25 cellular contexts compared by ENCODE assay signal in genomic region chr4:41992967-41993857, GRCh38. TPM values are rescaled to one million over a fixed set of nuclear protein-coding genes. Genes with fewer than 3 reads are reported as not detected.
DNase-seq lines count a peak whose midpoint lies in the region; ATAC-seq, FAIRE-seq and TF ChIP-seq lines count a peak whose summit lies in the region.
"Had no signal": no experiment of that assay in that cellular context is flagged by ENCODE, and none has a peak within 500 bp of the region (broad histone marks: within the 10 kb centered on the region; RNA-seq: fewer than 3 reads in every experiment).

No MANE protein-coding gene starts in this region.

- H3K27ac ChIP-seq in ACC112 (ENCODE audit: low read depth, low read length) (no peak overlapping the region), HL-60 (replicated peaks) (peak overlapping the region; percentile 32), SU-DHL-6 (ENCODE audit: low read depth, low read length) (no peak overlapping the region), keratinocyte (ENCODE audit: control insufficient read depth, insufficient read depth, low read length) (no peak overlapping the region)
- H3K27ac ChIP-seq: gastrocnemius medialis, thyroid gland had no signal

- H3K9me1 ChIP-seq in keratinocyte (ENCODE audit: control insufficient read depth, extremely low read depth, insufficient read depth, low read length), result no peaks in the 10 kb centered on the region

- H3K36me3 ChIP-seq in ACC112 (ENCODE audit: insufficient read depth, low read length), result peaks cover 2% of the 10 kb centered on the region; the same call in 1 of the 2 replicates
- 0 out of 2 replicates have a peak, but pooled peaks cover 7% of the 10 kb centered on the region for H3K36me3 ChIP-seq in SU-DHL-6 (ENCODE audit: low read length)
- H3K36me3 ChIP-seq in keratinocyte (ENCODE audit: control insufficient read depth in 2 of 2, extremely low read depth in 1 of 2, insufficient read depth in 2 of 2, low read length in 2 of 2), result no peaks in the 10 kb centered on the region
- H3K36me3 ChIP-seq: gastrocnemius medialis, HAP-1, thyroid gland had no signal

- FAIRE-seq in keratinocyte (lab: Jason Lieb, UNC), result no peak

- peaks cover 20% of the 10 kb centered on the region for H3F3A ChIP-seq in SU-DHL-6 (ENCODE audit: insufficient read depth)

- DNase-seq in HL-60 (ENCODE audit: low read depth in 1 of 2, low spot score in 1 of 2) (no peak), keratinocyte (ENCODE audit: low read depth, low spot score) (no peak), DMS153 treated with DMSO at 0.1 percent for 48 hours (lab: John Stamatoyannopoulos, UW; ENCODE audit: unreplicated experiment) (no peak), A172 (ENCODE audit: low spot score) (no peak), germinal center (ENCODE audit: low spot score) (no peak)
- DNase-seq: activated B cell treated with CpG ODN at 0.5 μM for 24 hours; activated CD4-positive, alpha-beta memory T cell treated with anti-CD3 and anti-CD28 coated beads, Interleukin-2, amount 10 ng/mL, durations not matched to agents 7 days and 5 days; activated naive CD4-positive, alpha-beta T cell treated with anti-CD3 and anti-CD28 coated beads, Interleukin-2, amount 10 ng/mL, durations not matched to agents 7 days and 5 days; activated T-cell treated with anti-CD3 and anti-CD28 coated beads, Interleukin-2, amount 50 U/mL, for 24 hours; aorta; gastrocnemius medialis; mesendoderm; MM.1S; naive thymus-derived CD4-positive, alpha-beta T cell; NCI-H146; NCI-H2171 treated with DMSO at 0.1 percent for 48 hours; SHP77; stimulated activated CD4-positive, alpha-beta T cell treated with anti-CD3 and anti-CD28 coated beads, Interleukin-2, amount 100 ng/mL, for 24 hours; stimulated activated naive CD4-positive, alpha-beta T cell; T-helper 17 cell; thyroid gland had no signal

- H3K4me2 ChIP-seq in SU-DHL-6 (ENCODE audit: low read depth, low read length, poor library complexity, severe bottlenecking) (peak overlapping the region; percentile 93), keratinocyte (ENCODE audit: control insufficient read depth, extremely low read depth, insufficient read depth, low read depth, low read length) (peak overlapping the region; percentile 26)

- no peak for ATAC-seq in HG03469 (IDR thresholded peaks at IDR 0.05; ENCODE audit: unreplicated experiment)
- ATAC-seq: gastrocnemius medialis; naive thymus-derived CD4-positive, alpha-beta T cell; T-helper 17 cell had no signal

- H4K20me1 ChIP-seq in SU-DHL-6 (ENCODE audit: low read depth, low read length), result no peaks in the 10 kb centered on the region
- no peaks in the 10 kb centered on the region for H4K20me1 ChIP-seq in keratinocyte (ENCODE audit: control insufficient read depth, extremely low read depth, insufficient read depth, low read length)

- H3K9ac ChIP-seq in SU-DHL-6 (ENCODE audit: low read length) (0 out of 2 replicates have a peak overlapping the region, but pooled peaks have one; percentile 28), keratinocyte (ENCODE audit: control insufficient read depth, extremely low read depth, insufficient read depth, low read length) (no peak overlapping the region)

- H2AFZ ChIP-seq in ACC112 (ENCODE audit: low read length, unreplicated experiment) (no peak overlapping the region), SU-DHL-6 (ENCODE audit: low read depth, low read length, severe bottlenecking) (no peak overlapping the region), keratinocyte (ENCODE audit: control insufficient read depth, low read length) (no peak overlapping the region)

- no peaks in the 10 kb centered on the region for H3K9me3 ChIP-seq in SU-DHL-6 (ENCODE audit: insufficient read depth, low read length)
- no peaks in the 10 kb centered on the region for H3K9me3 ChIP-seq in keratinocyte (ENCODE audit: control insufficient read depth, low read depth, low read length)
- H3K9me3 ChIP-seq: gastrocnemius medialis, HAP-1, thyroid gland had no signal

- H3K27me3 ChIP-seq in ACC112 (ENCODE audit: insufficient read depth, low read length) (no peaks in the 10 kb centered on the region), HL-60 (ENCODE audit: insufficient read depth, poor library complexity, severe bottlenecking) (no peaks in the 10 kb centered on the region), SU-DHL-6 (ENCODE audit: low read length) (no peaks in the 10 kb centered on the region), keratinocyte (ENCODE audit: control insufficient read depth, extremely low read depth, insufficient read depth, low read length) (no peaks in the 10 kb centered on the region)
- H3K27me3 ChIP-seq: gastrocnemius medialis, thyroid gland had no signal

- H3K9me2 ChIP-seq in SU-DHL-6 (replicated peaks; ENCODE audit: insufficient read depth, low read length), result no peaks in the 10 kb centered on the region

- dilution Hi-C loops in keratinocyte (cut with MboI; ENCODE audit: extremely low pct_ligation_motif_present, low sequenced_read_pairs), result no loop called here

- H3K4me1 ChIP-seq in ACC112 (ENCODE audit: control insufficient read depth, insufficient read depth, low read length, unreplicated experiment), result peaks cover 26% of the 10 kb centered on the region
- peaks cover 13% of the 10 kb centered on the region for H3K4me1 ChIP-seq in keratinocyte (ENCODE audit: control insufficient read depth, extremely low read depth, insufficient read depth, low read length)

- TF ChIP-seq CTCF in HL-60 (IDR thresholded peaks at IDR 0.05; ENCODE audit: insufficient read depth, low read length), result no peak
- no peak for TF ChIP-seq CTCF in SU-DHL-6 (IDR thresholded peaks at IDR 0.05; ENCODE audit: insufficient read depth, low read length, poor library complexity, severe bottlenecking)
- no peak for TF ChIP-seq CTCF in keratinocyte (optimal IDR thresholded peaks at IDR 0.05 in 1 of 3, IDR thresholded peaks at IDR 0.05 in 1 of 3, conservative IDR thresholded peaks at IDR 0.05 in 1 of 3; ENCODE audit: extremely low read depth in 1 of 3, insufficient read depth in 2 of 3, low read length in 3 of 3)

- H3K79me2 ChIP-seq in ACC112 (ENCODE audit: control insufficient read depth, insufficient read depth, low read length, unreplicated experiment), result peaks cover 56% of the 10 kb centered on the region
- H3K79me2 ChIP-seq in SU-DHL-6 (ENCODE audit: insufficient read depth, low read length), result peaks cover 61% of the 10 kb centered on the region
- peaks cover 64% of the 10 kb centered on the region for H3K79me2 ChIP-seq in keratinocyte (ENCODE audit: control insufficient read depth, insufficient read depth, low read length)

- H3K4me3 ChIP-seq in ACC112 (ENCODE audit: low read depth, low read length), result peak overlapping the region; percentile 95; the same call in 1 of the 2 replicates
- H3K4me3 ChIP-seq in HL-60 (replicated peaks; ENCODE audit: insufficient read depth, low read length), result no peak overlapping the region
- H3K4me3 ChIP-seq in SU-DHL-6 (ENCODE audit: insufficient read depth, low read length, poor library complexity, severe bottlenecking), result no peak overlapping the region
- H3K4me3 ChIP-seq in keratinocyte (ENCODE audit: control insufficient read depth in 2 of 3, extremely low read depth in 1 of 3, insufficient read depth in 2 of 3, low read depth in 1 of 3, low read length in 3 of 3), result no peak overlapping the region
- H3K4me3 ChIP-seq: gastrocnemius medialis, thyroid gland had no signal

RNA-seq across cellular contexts. Expression of gene SLC30A9, which starts 2.9 kb away (rescaled TPM):
- 29.3 to 53.0 TPM (median 41.4 TPM) in 3 replicates for polyA plus RNA-seq in keratinocyte
- 77.9 TPM for polyA plus RNA-seq in keratinocyte (2011; ENCODE audit: low read depth)
- polyA plus RNA-seq in keratinocyte (2011; cell fraction: cytosol; rRNA removed), result 30.6 and 52.2 TPM in 2 replicates
- 22.9 and 26.2 TPM in 2 replicates for polyA plus RNA-seq in keratinocyte (2011; cell fraction: nucleus; rRNA removed)
- polyA plus RNA-seq in keratinocyte (2012; ENCODE audit: low replicate concordance), result 22.6 and 29.0 TPM in 2 replicates
- 13.8 to 81.9 TPM (median 42.0 TPM) in 3 replicates for polyA minus RNA-seq in keratinocyte
- polyA minus RNA-seq in keratinocyte (2011; cell fraction: cytosol; rRNA and poly(A)+ RNA removed), result 84.8 TPM
- 30.7 and 44.1 TPM in 2 replicates for polyA minus RNA-seq in keratinocyte (2011; cell fraction: nucleus; rRNA and poly(A)+ RNA removed)
- total RNA-seq in A172 (2014; rRNA removed; shearing (Covaris generic)), result 96.8 and 105 TPM in 2 replicates

RNA-seq across cellular contexts. Expression of gene DCAF4L1, which starts 11.7 kb away (rescaled TPM):
- 0.16 to 0.75 TPM (median 0.46 TPM) in 3 replicates for polyA plus RNA-seq in keratinocyte
- 0.97 TPM for polyA plus RNA-seq in keratinocyte (2011; ENCODE audit: low read depth)
- polyA plus RNA-seq in keratinocyte (2011; cell fraction: cytosol; rRNA removed), result 0.03 and 0.07 TPM in 2 replicates
- 3.0 and 3.3 TPM in 2 replicates for polyA plus RNA-seq in keratinocyte (2011; cell fraction: nucleus; rRNA removed)
- 0.13 and 1.0 TPM in 2 replicates for polyA plus RNA-seq in keratinocyte (2012; ENCODE audit: low replicate concordance)
- polyA minus RNA-seq in keratinocyte, result 0.07 to 1.1 TPM (median 0.92 TPM) in 3 replicates
- polyA minus RNA-seq in keratinocyte (2011; cell fraction: cytosol; rRNA and poly(A)+ RNA removed), result not detected
- 1.6 and 3.6 TPM in 2 replicates for polyA minus RNA-seq in keratinocyte (2011; cell fraction: nucleus; rRNA and poly(A)+ RNA removed)
- not detected in 2 replicates for total RNA-seq in A172 (2014; rRNA removed; shearing (Covaris generic))

RNA-seq across cellular contexts. Expression of gene TMEM33, which starts 58.0 kb away (rescaled TPM):
- 72.0 to 133 TPM (median 110 TPM) in 3 replicates for polyA plus RNA-seq in keratinocyte
- 17.7 TPM for polyA plus RNA-seq in keratinocyte (2011; ENCODE audit: low read depth)
- 50.4 and 103 TPM in 2 replicates for polyA plus RNA-seq in keratinocyte (2011; cell fraction: cytosol; rRNA removed)
- polyA plus RNA-seq in keratinocyte (2011; cell fraction: nucleus; rRNA removed), result 134 and 136 TPM in 2 replicates
- polyA plus RNA-seq in keratinocyte (2012; ENCODE audit: low replicate concordance), result 55.2 and 59.6 TPM in 2 replicates
- polyA minus RNA-seq in keratinocyte, result 226 to 274 TPM (median 273 TPM) in 3 replicates
- polyA minus RNA-seq in keratinocyte (2011; cell fraction: cytosol; rRNA and poly(A)+ RNA removed), result 119 TPM
- polyA minus RNA-seq in keratinocyte (2011; cell fraction: nucleus; rRNA and poly(A)+ RNA removed), result 177 and 293 TPM in 2 replicates
- total RNA-seq in A172 (2014; rRNA removed; shearing (Covaris generic)), result 60.4 and 73.4 TPM in 2 replicates
